Comparison of ENCODE assay signal across 1 cellular context in genomic region chr10:60967854-60968484, GRCh38.
TF ChIP-seq lines count a peak whose summit lies in the region.

No MANE protein-coding gene starts in this region.

TF ChIP-seq in HEK293, 187 proteins besides CTCF, POLR2A, EP300 and RAD21 (continued from another document):
- TF ChIP-seq PRDM10 (tag by site-specific recombination; IDR thresholded peaks at IDR 0.05) (peak; percentile 84), KLF10 (tag by site-specific recombination; IDR thresholded peaks at IDR 0.05) (0 out of 2 replicates have a peak, but pooled peaks have one; percentile 40), ZNF132 (tag by site-specific recombination; IDR thresholded peaks at IDR 0.05; ENCODE audit: borderline replicate concordance) (no peak), ZNF654 (tag by site-specific recombination; IDR thresholded peaks at IDR 0.05; ENCODE audit: low read depth) (no peak), ZNF211 (tag by site-specific recombination; IDR thresholded peaks at IDR 0.05; ENCODE audit: low read depth) (no peak)
